1 cellular context compared by ENCODE assay signal in the genomic region with DNA sequence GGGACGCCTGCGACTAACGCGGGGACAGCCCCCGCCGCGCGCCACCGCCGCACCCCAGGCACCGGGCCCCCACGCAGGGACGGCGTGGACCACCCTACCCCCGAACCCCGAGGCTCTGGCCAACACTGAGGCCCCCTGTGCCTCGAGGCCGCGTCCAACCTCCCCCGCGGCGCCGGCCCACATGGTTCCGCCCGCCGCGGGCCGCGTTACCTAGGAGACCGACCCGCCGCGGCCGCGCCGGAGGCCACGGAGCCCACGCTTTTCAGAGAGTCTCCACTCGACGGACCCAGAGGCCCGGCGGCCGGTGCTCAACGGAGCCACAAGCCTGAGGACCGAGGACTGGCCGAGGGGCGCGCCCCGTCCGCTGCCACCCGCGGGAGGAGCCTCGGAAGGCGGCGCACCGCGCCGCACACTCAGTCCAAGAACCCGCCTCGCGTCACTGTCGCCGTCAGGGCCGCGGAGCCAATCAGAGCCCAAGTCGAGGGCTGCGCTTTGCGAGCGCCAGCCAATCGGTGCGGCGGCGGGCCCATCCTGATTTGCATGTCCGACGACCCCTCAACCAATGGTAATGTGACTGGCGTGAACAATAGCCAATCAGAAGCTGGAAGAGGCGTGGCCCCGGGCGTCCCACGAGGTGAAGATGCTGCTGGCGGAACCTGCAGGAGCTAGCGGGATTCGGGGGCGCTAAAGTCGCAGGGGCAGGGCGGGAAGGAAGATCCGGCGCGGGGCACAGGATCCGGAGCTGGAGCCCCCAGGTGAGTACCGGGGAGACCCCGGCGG.
TF ChIP-seq lines count a peak whose summit lies in the region.

Gene NPHP4 (minus strand): TSS at position 392 of the 780 bp plus-strand sequence. CDS start 6,136 bp downstream, outside the sequence.

TF ChIP-seq in HepG2, 621 proteins besides CTCF, POLR2A, EP300 and RAD21 (continued from another document and continues in another):
- TF ChIP-seq, protein P1, sequence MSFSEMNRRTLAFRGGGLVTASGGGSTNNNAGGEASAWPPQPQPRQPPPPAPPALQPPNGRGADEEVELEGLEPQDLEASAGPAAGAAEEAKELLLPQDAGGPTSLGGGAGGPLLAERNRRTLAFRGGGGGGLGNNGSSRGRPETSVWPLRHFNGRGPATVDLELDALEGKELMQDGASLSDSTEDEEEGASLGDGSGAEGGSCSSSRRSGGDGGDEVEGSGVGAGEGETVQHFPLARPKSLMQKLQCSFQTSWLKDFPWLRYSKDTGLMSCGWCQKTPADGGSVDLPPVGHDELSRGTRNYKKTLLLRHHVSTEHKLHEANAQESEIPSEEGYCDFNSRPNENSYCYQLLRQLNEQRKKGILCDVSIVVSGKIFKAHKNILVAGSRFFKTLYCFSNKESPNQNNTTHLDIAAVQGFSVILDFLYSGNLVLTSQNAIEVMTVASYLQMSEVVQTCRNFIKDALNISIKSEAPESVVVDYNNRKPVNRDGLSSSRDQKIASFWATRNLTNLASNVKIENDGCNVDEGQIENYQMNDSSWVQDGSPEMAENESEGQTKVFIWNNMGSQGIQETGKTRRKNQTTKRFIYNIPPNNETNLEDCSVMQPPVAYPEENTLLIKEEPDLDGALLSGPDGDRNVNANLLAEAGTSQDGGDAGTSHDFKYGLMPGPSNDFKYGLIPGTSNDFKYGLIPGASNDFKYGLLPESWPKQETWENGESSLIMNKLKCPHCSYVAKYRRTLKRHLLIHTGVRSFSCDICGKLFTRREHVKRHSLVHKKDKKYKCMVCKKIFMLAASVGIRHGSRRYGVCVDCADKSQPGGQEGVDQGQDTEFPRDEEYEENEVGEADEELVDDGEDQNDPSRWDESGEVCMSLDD (CRISPR knock-in tag; IDR thresholded peaks at IDR 0.05; ENCODE audit: borderline replicate concordance) = no peak
- TF ChIP-seq ZNF687 (CRISPR knock-in tag; IDR thresholded peaks at IDR 0.05) (peak; percentile 70), TP53 (CRISPR knock-in tag; conservative IDR thresholded peaks at IDR 0.05) (no peak), ZNF576 (CRISPR knock-in tag; IDR thresholded peaks at IDR 0.05) (no peak), SSRP1 (CRISPR knock-in tag; IDR thresholded peaks at IDR 0.05) (no peak), MXD1 (CRISPR knock-in tag; IDR thresholded peaks at IDR 0.05) (peak; percentile 84), MEF2D (CRISPR knock-in tag; IDR thresholded peaks at IDR 0.05) (peak; percentile 40; the same call in 1 of the 2 replicates), SNAI1 (CRISPR knock-in tag; IDR thresholded peaks at IDR 0.05; ENCODE audit: borderline replicate concordance) (0 out of 2 replicates have a peak, but pooled peaks have one; percentile 47), FOXC1 (CRISPR knock-in tag; IDR thresholded peaks at IDR 0.05; ENCODE audit: borderline replicate concordance) (peak; percentile 75; the same call in 1 of the 2 replicates), ZSCAN31 (CRISPR knock-in tag; IDR thresholded peaks at IDR 0.05; ENCODE audit: low read depth) (no peak), RXRA (CRISPR knock-in tag; IDR thresholded peaks at IDR 0.05) (0 out of 2 replicates have a peak, but pooled peaks have one; percentile 24), SMC3 (IDR thresholded peaks at IDR 0.05; ENCODE audit: low read length) (no peak), FIP1L1 (IDR thresholded peaks at IDR 0.05; ENCODE audit: borderline replicate concordance, insufficient read depth, low read depth, low read length) (no peak), GFI1 (CRISPR knock-in tag; IDR thresholded peaks at IDR 0.05; ENCODE audit: borderline replicate concordance) (no peak), ZBTB3 (CRISPR knock-in tag; IDR thresholded peaks at IDR 0.05; ENCODE audit: borderline replicate concordance, low read depth) (no peak), MIER3 (CRISPR knock-in tag; IDR thresholded peaks at IDR 0.05; ENCODE audit: borderline replicate concordance) (no peak), ZNF10 (CRISPR knock-in tag; IDR thresholded peaks at IDR 0.05; ENCODE audit: borderline replicate concordance, low read depth) (no peak), JUN (CRISPR knock-in tag; IDR thresholded peaks at IDR 0.05) (no peak), XRCC5 (optimal IDR thresholded peaks at IDR 0.05; ENCODE audit: low read length) (peak; percentile 37), KAT2B (IDR thresholded peaks at IDR 0.05; ENCODE audit: borderline replicate concordance, low read depth, low read length) (no peak), NFKBIZ (CRISPR knock-in tag; IDR thresholded peaks at IDR 0.05) (no peak), YY1 (IDR thresholded peaks at IDR 0.05; ENCODE audit: insufficient read depth, insufficient replicate concordance, low read depth, low read length) (peak; percentile 58), ZNF770 (CRISPR knock-in tag; IDR thresholded peaks at IDR 0.05) (no peak), AKNA (CRISPR knock-in tag; IDR thresholded peaks at IDR 0.05; ENCODE audit: borderline replicate concordance) (no peak), REXO4 (CRISPR knock-in tag; IDR thresholded peaks at IDR 0.05; ENCODE audit: borderline replicate concordance) (no peak), RCOR2 (CRISPR knock-in tag; IDR thresholded peaks at IDR 0.05) (no peak), NFIC (IDR thresholded peaks at IDR 0.05; ENCODE audit: low read length) (no peak)
- TF ChIP-seq, protein P2, sequence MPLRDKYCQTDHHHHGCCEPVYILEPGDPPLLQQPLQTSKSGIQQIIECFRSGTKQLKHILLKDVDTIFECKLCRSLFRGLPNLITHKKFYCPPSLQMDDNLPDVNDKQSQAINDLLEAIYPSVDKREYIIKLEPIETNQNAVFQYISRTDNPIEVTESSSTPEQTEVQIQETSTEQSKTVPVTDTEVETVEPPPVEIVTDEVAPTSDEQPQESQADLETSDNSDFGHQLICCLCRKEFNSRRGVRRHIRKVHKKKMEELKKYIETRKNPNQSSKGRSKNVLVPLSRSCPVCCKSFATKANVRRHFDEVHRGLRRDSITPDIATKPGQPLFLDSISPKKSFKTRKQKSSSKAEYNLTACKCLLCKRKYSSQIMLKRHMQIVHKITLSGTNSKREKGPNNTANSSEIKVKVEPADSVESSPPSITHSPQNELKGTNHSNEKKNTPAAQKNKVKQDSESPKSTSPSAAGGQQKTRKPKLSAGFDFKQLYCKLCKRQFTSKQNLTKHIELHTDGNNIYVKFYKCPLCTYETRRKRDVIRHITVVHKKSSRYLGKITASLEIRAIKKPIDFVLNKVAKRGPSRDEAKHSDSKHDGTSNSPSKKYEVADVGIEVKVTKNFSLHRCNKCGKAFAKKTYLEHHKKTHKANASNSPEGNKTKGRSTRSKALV (CRISPR knock-in tag; IDR thresholded peaks at IDR 0.05) = 0 out of 2 replicates have a peak, but pooled peaks have one; percentile 36
- TF ChIP-seq, protein P3, sequence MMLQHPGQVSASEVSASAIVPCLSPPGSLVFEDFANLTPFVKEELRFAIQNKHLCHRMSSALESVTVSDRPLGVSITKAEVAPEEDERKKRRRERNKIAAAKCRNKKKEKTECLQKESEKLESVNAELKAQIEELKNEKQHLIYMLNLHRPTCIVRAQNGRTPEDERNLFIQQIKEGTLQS (CRISPR knock-in tag; IDR thresholded peaks at IDR 0.05) = no peak
- TF ChIP-seq, protein P4, sequence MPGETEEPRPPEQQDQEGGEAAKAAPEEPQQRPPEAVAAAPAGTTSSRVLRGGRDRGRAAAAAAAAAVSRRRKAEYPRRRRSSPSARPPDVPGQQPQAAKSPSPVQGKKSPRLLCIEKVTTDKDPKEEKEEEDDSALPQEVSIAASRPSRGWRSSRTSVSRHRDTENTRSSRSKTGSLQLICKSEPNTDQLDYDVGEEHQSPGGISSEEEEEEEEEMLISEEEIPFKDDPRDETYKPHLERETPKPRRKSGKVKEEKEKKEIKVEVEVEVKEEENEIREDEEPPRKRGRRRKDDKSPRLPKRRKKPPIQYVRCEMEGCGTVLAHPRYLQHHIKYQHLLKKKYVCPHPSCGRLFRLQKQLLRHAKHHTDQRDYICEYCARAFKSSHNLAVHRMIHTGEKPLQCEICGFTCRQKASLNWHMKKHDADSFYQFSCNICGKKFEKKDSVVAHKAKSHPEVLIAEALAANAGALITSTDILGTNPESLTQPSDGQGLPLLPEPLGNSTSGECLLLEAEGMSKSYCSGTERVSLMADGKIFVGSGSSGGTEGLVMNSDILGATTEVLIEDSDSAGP (CRISPR knock-in tag; IDR thresholded peaks at IDR 0.05; ENCODE audit: borderline replicate concordance) = peak; percentile 66; the same call in 1 of the 2 replicates
- TF ChIP-seq, protein P5, sequence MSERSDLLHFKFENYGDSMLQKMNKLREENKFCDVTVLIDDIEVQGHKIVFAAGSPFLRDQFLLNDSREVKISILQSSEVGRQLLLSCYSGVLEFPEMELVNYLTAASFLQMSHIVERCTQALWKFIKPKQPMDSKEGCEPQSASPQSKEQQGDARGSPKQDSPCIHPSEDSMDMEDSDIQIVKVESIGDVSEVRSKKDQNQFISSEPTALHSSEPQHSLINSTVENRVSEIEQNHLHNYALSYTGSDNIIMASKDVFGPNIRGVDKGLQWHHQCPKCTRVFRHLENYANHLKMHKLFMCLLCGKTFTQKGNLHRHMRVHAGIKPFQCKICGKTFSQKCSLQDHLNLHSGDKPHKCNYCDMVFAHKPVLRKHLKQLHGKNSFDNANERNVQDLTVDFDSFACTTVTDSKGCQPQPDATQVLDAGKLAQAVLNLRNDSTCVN (CRISPR knock-in tag; IDR thresholded peaks at IDR 0.05; ENCODE audit: borderline replicate concordance) = no peak
